Comparison of ENCODE assay signal across 9 cellular contexts in genomic region chrX:37060999-37061398, GRCh38. TPM values are rescaled to one million over a fixed set of nuclear protein-coding genes. Genes with fewer than 3 reads are reported as not detected.
DNase-seq lines count a peak whose midpoint lies in the region; ATAC-seq, FAIRE-seq and TF ChIP-seq lines count a peak whose summit lies in the region.
"Had no signal": no experiment of that assay in that cellular context is flagged by ENCODE, and none has a peak within 500 bp of the region (broad histone marks: within the 10 kb centered on the region; RNA-seq: fewer than 3 reads in every experiment).

No MANE protein-coding gene starts in this region.

- H3K4me3 ChIP-seq in dorsolateral prefrontal cortex (no peak overlapping the region), pancreas (no peak overlapping the region)

- H3K4me1 ChIP-seq in pancreas, result no peaks in the 10 kb centered on the region

- ATAC-seq in HG02852 (IDR thresholded peaks at IDR 0.05; ENCODE audit: unreplicated experiment), result peak; percentile 72
- ATAC-seq in pancreas, result peak in 3 of 4 donors; percentile 71 to 77 (median 74)

- peak; percentile 39 for TF ChIP-seq CTCF in GM10248 (IDR thresholded peaks at IDR 0.05; ENCODE audit: control extremely low read depth, extremely low read depth, low read depth, missing control alignments)
- TF ChIP-seq CTCF in dorsolateral prefrontal cortex (IDR thresholded peaks at IDR 0.05 in 54 of 56, conservative IDR thresholded peaks at IDR 0.05 in 2 of 56; ENCODE audit: low read depth in 1 of 56, partially characterized antibody in 56 of 56), result peak in 54 of 56 donors; percentile 24 to 70 (median 54)
- peak; percentile 21 to 42 (median 40) for TF ChIP-seq CTCF in pancreas (IDR thresholded peaks at IDR 0.05)

- POLR2A ChIA-PET in GM10248 (lab: Yijun Ruan, JAX), result interaction anchor here (0.5 kb wide), 1 partner anchor 261 kb away, joined by 3 read pairs; no protein-coding TSS in a partner anchor

- DNase-seq in A172 (ENCODE audit: low spot score), result peak; percentile 30
- peak; percentile 13 for DNase-seq in GM10248 (ENCODE audit: extremely low spot score)
- DNase-seq in NCI-H526 treated with DMSO at 0.1 percent for 48 hours (lab: John Stamatoyannopoulos, UW), result peak; percentile 73
- DNase-seq in dorsolateral prefrontal cortex, result no peak
- no peak for DNase-seq in pancreas
- no peak for DNase-seq in epidermal melanocyte (ENCODE audit: insufficient read length, low spot score)
- DNase-seq in cerebellar nuclear complex (lab: John Stamatoyannopoulos, UW), result no peak

- no peaks in the 10 kb centered on the region for H3K36me3 ChIP-seq in pancreas

- peaks cover 0 to 45% (median 4%) of the 10 kb centered on the region in 45 donors for H3K27me3 ChIP-seq in dorsolateral prefrontal cortex
- no peaks in the 10 kb centered on the region for H3K27me3 ChIP-seq in pancreas

- intact Hi-C loops in dorsolateral prefrontal cortex (cut with DNase I) (no loop called here), pancreas (cut with DNase I) (no loop called here)

- no peak overlapping the region for H3K27ac ChIP-seq in dorsolateral prefrontal cortex
- no peak overlapping the region for H3K27ac ChIP-seq in pancreas

- no peaks in the 10 kb centered on the region for H3K9me3 ChIP-seq in pancreas

- FAIRE-seq in pancreas (lab: Jason Lieb, UNC), result no peak
- FAIRE-seq: frontal cortex had no signal

- CTCF ChIA-PET in GM10248 (lab: Yijun Ruan, JAX), result no interaction called here

- WGBS in pancreas, 2 donors, result 3 to 5% methylated on average over 3 of the region's 3 CpGs

RNA-seq across cellular contexts. Expression of gene FAM47C, which starts 52.8 kb away (rescaled TPM):
- not detected in 2 replicates for total RNA-seq in A172 (2014; rRNA removed; shearing (Covaris generic))
- total RNA-seq in dorsolateral prefrontal cortex (under 1 TPM in 14 of 120 experiments, not detected in 106; 0.13 to 0.24 (median 0.17) TPM), pancreas (under 1 TPM in 1 of 6 donors, not detected in 5; 0.06 TPM)
- under 1 TPM; 0.04 to 0.05 TPM for polyA plus RNA-seq in pancreas
- total RNA-seq: frontal cortex had no signal

Comparison
In these comparisons a context has a peak if more than half of its experiments do, and no peak if none do; other contexts are left out.
1. DNase-seq: peak in A172 (single experiment), GM10248 (single experiment) and NCI-H526 treated with DMSO at 0.1 percent for 48 hours (single experiment); none in dorsolateral prefrontal cortex (0 of 10), pancreas (0 of 6), epidermal melanocyte (single experiment) and cerebellar nuclear complex (0 of 2).
2. Peak in every context shown above with its lines, with median percentiles within 50 percentile points of each other: CTCF ChIP-seq.